2 cellular contexts compared by ENCODE assay signal in the genomic region with DNA sequence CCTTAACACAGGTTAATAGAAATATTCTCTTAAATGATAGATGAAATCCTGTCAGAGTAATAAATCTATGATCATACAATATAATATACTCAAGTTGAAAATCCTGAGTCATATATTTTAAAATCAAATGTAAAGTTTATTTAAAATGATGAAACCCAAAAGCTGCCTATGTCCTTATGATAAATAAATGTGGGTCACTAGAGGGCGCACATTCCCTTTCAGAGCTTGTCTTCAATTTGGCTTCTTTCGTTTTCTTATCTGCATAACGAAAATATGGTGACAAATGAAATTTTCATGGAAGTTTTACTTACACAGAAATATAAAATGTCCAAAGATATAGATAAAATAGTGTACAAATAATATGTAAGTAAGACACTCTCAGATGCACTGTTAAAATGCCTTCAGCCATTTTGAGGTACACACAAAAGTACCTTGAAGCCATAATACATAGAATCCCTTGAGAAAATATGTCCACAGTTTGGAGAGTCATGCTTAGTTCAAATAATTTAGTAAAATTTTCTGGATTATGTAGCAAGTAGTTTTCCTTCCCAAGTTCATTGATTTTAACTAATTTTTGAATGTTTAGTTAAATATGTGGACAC.
TF ChIP-seq lines count a peak whose summit lies in the region.

No MANE protein-coding gene starts in this region.

TF ChIP-seq in Ishikawa, 13 proteins besides CTCF, POLR2A, EP300 and RAD21 (continued from another document):
- TF ChIP-seq, protein P1, sequence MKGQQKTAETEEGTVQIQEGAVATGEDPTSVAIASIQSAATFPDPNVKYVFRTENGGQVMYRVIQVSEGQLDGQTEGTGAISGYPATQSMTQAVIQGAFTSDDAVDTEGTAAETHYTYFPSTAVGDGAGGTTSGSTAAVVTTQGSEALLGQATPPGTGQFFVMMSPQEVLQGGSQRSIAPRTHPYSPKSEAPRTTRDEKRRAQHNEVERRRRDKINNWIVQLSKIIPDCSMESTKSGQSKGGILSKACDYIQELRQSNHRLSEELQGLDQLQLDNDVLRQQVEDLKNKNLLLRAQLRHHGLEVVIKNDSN (IDR thresholded peaks at IDR 0.05) = no peak
- TF ChIP-seq TEAD4 (IDR thresholded peaks at IDR 0.05) (no peak), TCF12 (IDR thresholded peaks at IDR 0.05; ENCODE audit: low read depth) (no peak), FOXM1 (IDR thresholded peaks at IDR 0.05; ENCODE audit: borderline replicate concordance, low read depth) (no peak), NFIC (IDR thresholded peaks at IDR 0.05) (no peak), CEBPB (IDR thresholded peaks at IDR 0.05) (no peak)
- TF ChIP-seq, protein P2, sequence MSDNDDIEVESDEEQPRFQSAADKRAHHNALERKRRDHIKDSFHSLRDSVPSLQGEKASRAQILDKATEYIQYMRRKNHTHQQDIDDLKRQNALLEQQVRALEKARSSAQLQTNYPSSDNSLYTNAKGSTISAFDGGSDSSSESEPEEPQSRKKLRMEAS (IDR thresholded peaks at IDR 0.05) = no peak

TF ChIP-seq in SK-N-SH, 30 proteins besides CTCF, POLR2A, EP300 and RAD21 (continued from another document):
- TF ChIP-seq, protein P1 (IDR thresholded peaks at IDR 0.05; ENCODE audit: borderline replicate concordance, low read depth) = no peak
- no peak for TF ChIP-seq MXI1 (IDR thresholded peaks at IDR 0.05; ENCODE audit: low read depth, low read length)
- TF ChIP-seq, protein P3, sequence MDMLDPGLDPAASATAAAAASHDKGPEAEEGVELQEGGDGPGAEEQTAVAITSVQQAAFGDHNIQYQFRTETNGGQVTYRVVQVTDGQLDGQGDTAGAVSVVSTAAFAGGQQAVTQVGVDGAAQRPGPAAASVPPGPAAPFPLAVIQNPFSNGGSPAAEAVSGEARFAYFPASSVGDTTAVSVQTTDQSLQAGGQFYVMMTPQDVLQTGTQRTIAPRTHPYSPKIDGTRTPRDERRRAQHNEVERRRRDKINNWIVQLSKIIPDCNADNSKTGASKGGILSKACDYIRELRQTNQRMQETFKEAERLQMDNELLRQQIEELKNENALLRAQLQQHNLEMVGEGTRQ (IDR thresholded peaks at IDR 0.05; ENCODE audit: borderline replicate concordance, low read depth, low read length) = no peak
- no peak for TF ChIP-seq MEF2A (IDR thresholded peaks at IDR 0.05; ENCODE audit: borderline replicate concordance, low read depth)
- peak; percentile 31; the same call in 1 of the 2 replicates for TF ChIP-seq YY1 (IDR thresholded peaks at IDR 0.05; ENCODE audit: low read depth)
